19 cellular contexts compared by ENCODE assay signal in genomic region chr5:137960141-137960540, GRCh38.
"Had no signal": no experiment of that assay in that cellular context is flagged by ENCODE, and none has a peak within 500 bp of the region (broad histone marks: within the 10 kb centered on the region; RNA-seq: fewer than 3 reads in every experiment).

No MANE protein-coding gene starts in this region.

- H3K9me3 Mint-ChIP-seq: activated naive CD4-positive, alpha-beta T cell treated with anti-CD3 and anti-CD28 coated beads, Interleukin-2, amount 10 ng/mL, durations not matched to agents 7 days and 5 days; T-cell had no signal

- H3K27ac Mint-ChIP-seq: activated CD4-positive, alpha-beta T cell treated with anti-CD3 and anti-CD28 coated beads for 36 hours; activated naive CD4-positive, alpha-beta T cell treated with anti-CD3 and anti-CD28 coated beads, Interleukin-2, amount 10 ng/mL, durations not matched to agents 7 days and 5 days had no signal

- H3K4me3 Mint-ChIP-seq: activated CD4-positive, alpha-beta T cell treated with anti-CD3 and anti-CD28 coated beads for 36 hours; activated naive CD4-positive, alpha-beta T cell treated with anti-CD3 and anti-CD28 coated beads, Interleukin-2, amount 10 ng/mL, durations not matched to agents 7 days and 5 days; T-cell had no signal

- H3K4me1 Mint-ChIP-seq: activated CD4-positive, alpha-beta T cell treated with anti-CD3 and anti-CD28 coated beads for 36 hours; activated naive CD4-positive, alpha-beta T cell treated with anti-CD3 and anti-CD28 coated beads, Interleukin-2, amount 10 ng/mL, durations not matched to agents 7 days and 5 days had no signal

- H3K27me3 Mint-ChIP-seq: activated CD4-positive, alpha-beta T cell treated with anti-CD3 and anti-CD28 coated beads for 36 hours; activated naive CD4-positive, alpha-beta T cell treated with anti-CD3 and anti-CD28 coated beads, Interleukin-2, amount 10 ng/mL, durations not matched to agents 7 days and 5 days; T-cell had no signal

- ATAC-seq: activated CD4-positive, alpha-beta T cell treated with anti-CD3 and anti-CD28 coated beads for 36 hours; gastroesophageal sphincter; left lobe of liver; right lobe of liver; SK-N-SH treated with all-trans-retinoic acid at 6 μM for 48 hours; T-cell had no signal

- DNase-seq: activated CD4-positive, alpha-beta T cell treated with anti-CD3 and anti-CD28 coated beads for 36 hours; activated CD4-positive, alpha-beta T cell treated with anti-CD3 and anti-CD28 coated beads, Interleukin-2, amount 50 U/mL, for 4 hours; activated effector memory CD4-positive, alpha-beta T cell treated with anti-CD3 and anti-CD28 coated beads, Interleukin-2, amount 50 U/mL, for 16 hours; activated naive CD4-positive, alpha-beta T cell treated with anti-CD3 and anti-CD28 coated beads, Interleukin-2, amount 10 ng/mL, durations not matched to agents 7 days and 5 days; activated T-cell treated with anti-CD3 and anti-CD28 coated beads, Interleukin-2, amount 50 U/mL, for 48 hours; dermis blood vessel endothelial cell; effector memory CD4-positive, alpha-beta T cell; heart right ventricle; midbrain; nucleus accumbens; right lobe of liver; stimulated activated CD4-positive, alpha-beta T cell treated with anti-CD3 and anti-CD28 coated beads, Interleukin-1b, Interleukin-23, amount 100 ng/mL, for 48 hours; stomach; T-cell; T-helper 9 cell; transverse colon had no signal
